ENCODE assay signal across 1 cellular context in the genomic region with DNA sequence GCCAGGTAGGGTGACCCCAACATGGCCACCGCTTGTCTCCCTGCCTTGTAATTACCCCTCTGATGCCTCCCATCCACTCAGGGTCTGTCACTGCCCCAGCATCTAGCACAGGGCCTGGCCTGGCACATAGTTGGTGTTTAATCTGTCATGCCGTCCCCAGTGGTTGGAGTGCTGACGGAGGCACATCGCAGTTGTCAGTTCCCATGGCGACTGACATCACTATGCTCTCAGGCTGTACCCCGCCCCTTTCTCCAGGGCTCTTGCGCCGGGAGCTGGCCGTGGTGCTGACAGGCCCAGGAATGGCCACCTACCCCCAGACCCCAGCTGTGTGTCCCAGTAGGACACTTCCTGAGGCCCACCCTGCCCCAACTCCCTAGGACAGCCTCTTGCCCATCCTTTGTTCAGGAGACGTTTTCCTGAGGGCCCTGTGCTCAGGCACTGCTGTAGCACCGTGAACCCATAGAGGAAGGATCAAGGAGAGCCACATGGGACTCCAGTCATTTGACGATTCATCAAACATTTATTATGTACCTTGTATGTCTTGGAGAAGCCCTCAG.
TF ChIP-seq lines count a peak whose summit lies in the region.

No MANE protein-coding gene starts in this region.

TF ChIP-seq in HepG2, 621 proteins besides CTCF, POLR2A, EP300 and RAD21 (continued from another document):
- TF ChIP-seq, protein P1, sequence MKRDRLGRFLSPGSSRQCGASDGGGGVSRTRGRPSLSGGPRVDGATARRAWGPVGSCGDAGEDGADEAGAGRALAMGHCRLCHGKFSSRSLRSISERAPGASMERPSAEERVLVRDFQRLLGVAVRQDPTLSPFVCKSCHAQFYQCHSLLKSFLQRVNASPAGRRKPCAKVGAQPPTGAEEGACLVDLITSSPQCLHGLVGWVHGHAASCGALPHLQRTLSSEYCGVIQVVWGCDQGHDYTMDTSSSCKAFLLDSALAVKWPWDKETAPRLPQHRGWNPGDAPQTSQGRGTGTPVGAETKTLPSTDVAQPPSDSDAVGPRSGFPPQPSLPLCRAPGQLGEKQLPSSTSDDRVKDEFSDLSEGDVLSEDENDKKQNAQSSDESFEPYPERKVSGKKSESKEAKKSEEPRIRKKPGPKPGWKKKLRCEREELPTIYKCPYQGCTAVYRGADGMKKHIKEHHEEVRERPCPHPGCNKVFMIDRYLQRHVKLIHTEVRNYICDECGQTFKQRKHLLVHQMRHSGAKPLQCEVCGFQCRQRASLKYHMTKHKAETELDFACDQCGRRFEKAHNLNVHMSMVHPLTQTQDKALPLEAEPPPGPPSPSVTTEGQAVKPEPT (CRISPR knock-in tag; IDR thresholded peaks at IDR 0.05; ENCODE audit: low read depth), result 0 out of 2 replicates have a peak, but pooled peaks have one; percentile 25
- TF ChIP-seq SAP130 (CRISPR knock-in tag; IDR thresholded peaks at IDR 0.05; ENCODE audit: low read depth) (peak; percentile 64), ZNF660 (CRISPR knock-in tag; IDR thresholded peaks at IDR 0.05; ENCODE audit: borderline replicate concordance, low read depth) (no peak), WIZ (CRISPR knock-in tag; IDR thresholded peaks at IDR 0.05) (peak; percentile 87; the same call in 1 of the 2 replicates), SIN3A (IDR thresholded peaks at IDR 0.05; ENCODE audit: borderline replicate concordance, low read depth, low read length) (peak; percentile 79; the same call in 1 of the 2 replicates), RARA (CRISPR knock-in tag; IDR thresholded peaks at IDR 0.05) (peak; percentile 33; the same call in 1 of the 2 replicates), PRMT3 (CRISPR knock-in tag; IDR thresholded peaks at IDR 0.05; ENCODE audit: borderline replicate concordance, low read depth) (0 out of 2 replicates have a peak, but pooled peaks have one; percentile 58), CREB1 (IDR thresholded peaks at IDR 0.05) (no peak), CREB1 (CRISPR knock-in tag; IDR thresholded peaks at IDR 0.05) (no peak)
